ENCODE assay signal across 35 cellular contexts in the genomic region with DNA sequence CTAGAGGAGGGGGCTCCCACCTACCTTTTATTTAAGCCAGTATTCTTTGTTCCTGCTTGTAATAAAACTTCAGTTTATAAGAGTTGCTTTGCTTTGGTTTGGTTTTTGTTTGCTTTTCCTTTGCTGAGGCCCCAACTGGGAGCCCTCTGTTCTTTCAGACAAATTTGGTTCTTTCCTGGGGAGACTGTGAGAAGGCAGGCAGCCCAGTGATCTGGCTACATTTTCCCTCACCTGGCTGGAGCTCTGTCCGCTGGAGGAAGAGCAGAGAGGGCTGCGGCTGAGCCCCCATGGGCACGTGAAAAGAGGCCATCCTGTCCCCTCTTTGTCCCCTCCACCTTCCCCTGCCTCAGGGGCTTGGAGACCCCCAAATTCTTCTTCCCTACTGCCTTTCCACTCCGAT. TPM values are rescaled to one million over a fixed set of nuclear protein-coding genes. Genes with fewer than 3 reads are reported as not detected.
A peak's percentile ranks its signal among the peaks of the same experiment; 100 is the strongest.
DNase-seq lines count a peak whose midpoint lies in the region; ATAC-seq, FAIRE-seq and TF ChIP-seq lines count a peak whose summit lies in the region.
"Had no signal": no experiment of that assay in that cellular context is flagged by ENCODE, and none has a peak within 500 bp of the region (broad histone marks: within the 10 kb centered on the region; RNA-seq: fewer than 3 reads in every experiment).

No MANE protein-coding gene starts in this region.

- CTCF ChIA-PET in H1 (lab: Charles Lee; ENCODE audit: partially characterized antibody) = interaction anchor here (0.6 to 22.8 kb wide), 11 partner anchors 8 to 314 kb away, joined by 3 to 547 read pairs (median 4); a partner anchor contains a TSS

- H4K91ac ChIP-seq in H1 (replicated peaks; ENCODE audit: insufficient read length, low read length) = no peak overlapping the region

- ATAC-seq in stimulated activated naive CD8-positive, alpha-beta T cell treated with anti-CD3 and anti-CD28 coated beads, Interleukin-15, amount 100 ng/mL, for 72 hours = no peak
- ATAC-seq in stimulated activated naive CD8-positive, alpha-beta T cell treated with anti-CD3 and anti-CD28 coated beads, Interleukin-15, Interleukin-2, amounts not matched to agents 100 U/mL and 50 U/mL, for 24 hours = no peak
- no peak for ATAC-seq in GM21737 (IDR thresholded peaks at IDR 0.05; ENCODE audit: unreplicated experiment)
- ATAC-seq in SK-N-SH treated with all-trans-retinoic acid at 6 μM for 48 hours = no peak
- ATAC-seq: HCT116; K562; left lung; naive thymus-derived CD4-positive, alpha-beta T cell; upper lobe of right lung had no signal

- H3K4me1 ChIP-seq in H1 (replicated peaks in 1 of 4; ENCODE audit: control insufficient read depth in 3 of 4, insufficient read depth in 4 of 4, low read length in 3 of 4) (peaks cover 0 to 10% (median 6%) of the 10 kb centered on the region in 4 experiments; a peak in 6 of 7 replicates), vagina (peaks cover 54% of the 10 kb centered on the region), Peyer's patch (peaks cover 0 to 11% (median 0%) of the 10 kb centered on the region in 4 donors)
- H3K4me1 ChIP-seq: BE2C, upper lobe of right lung had no signal

- no peak overlapping the region for H2BK15ac ChIP-seq in H1 (ENCODE audit: low read length)

- H4K5ac ChIP-seq in H1 (ENCODE audit: insufficient read length, low read depth, low read length) = no peak overlapping the region

- H2BK120ac ChIP-seq in H1 (replicated peaks; ENCODE audit: low read depth, low read length) = no peak overlapping the region

- H3K14ac ChIP-seq in H1 (ENCODE audit: insufficient read length) = no peak overlapping the region

- H3K27me3 ChIP-seq in H1 (replicated peaks in 1 of 4; ENCODE audit: control insufficient read depth in 3 of 4, extremely low read depth in 1 of 4, insufficient read depth in 3 of 4, low read length in 3 of 4) (no peaks in the 10 kb centered on the region; a peak in 1 of 7 replicates), vagina (no peaks in the 10 kb centered on the region), Peyer's patch (no peaks in the 10 kb centered on the region)
- H3K27me3 ChIP-seq: ascending aorta, BE2C, left lung, MG63, upper lobe of right lung had no signal

- no peak overlapping the region for H2BK20ac ChIP-seq in H1 (ENCODE audit: low read length)

- TF ChIP-seq RAD21 in H1 (IDR thresholded peaks at IDR 0.05 in 1 of 2, conservative IDR thresholded peaks at IDR 0.05 in 1 of 2; ENCODE audit: low read depth in 2 of 2, low read length in 2 of 2) = no peak

- WGBS in H1 (ENCODE audit: extremely low coverage in 1 of 2, insufficient coverage in 1 of 2, insufficient read length in 1 of 2, insufficient replicate concordance in 2 of 2, low coverage in 1 of 2, low lambda C conversion rate in 2 of 2, missing lambda C conversion rate in 1 of 2), 2 experiments = 84% methylated on average over 4 of the region's 4 CpGs; no CpG with 5 or more reads in 1 of the 2 experiments

- TF ChIP-seq CTCF in H1 (IDR thresholded peaks at IDR 0.05; ENCODE audit: control extremely low read depth in 1 of 3, insufficient read depth in 1 of 3, low read depth in 1 of 3, low read length in 3 of 3) (no peak), neural crest cell (conservative IDR thresholded peaks at IDR 0.05) (no peak), vagina (IDR thresholded peaks at IDR 0.05) (no peak), Peyer's patch (IDR thresholded peaks at IDR 0.05) (no peak)

- H2AFZ ChIP-seq in H1 (ENCODE audit: low read length) = no peak overlapping the region

- no peak for FAIRE-seq in H1 (lab: Jason Lieb, UNC)
- FAIRE-seq: G401.6, HTR-8/SVneo, K562 had no signal

- H3K27ac ChIP-seq in H1 (ENCODE audit: low read depth, low read length) (no peak overlapping the region), vagina (peak overlapping the region; percentile 98), Peyer's patch (no peak overlapping the region)
- H3K27ac ChIP-seq: ascending aorta, left lung, upper lobe of right lung had no signal

- peak overlapping the region; percentile 3 to 45 for H3K27ac Mint-ChIP-seq in stimulated activated naive CD8-positive, alpha-beta T cell treated with anti-CD3 and anti-CD28 coated beads, Interleukin-15, amount 100 ng/mL, for 72 hours
- H3K27ac Mint-ChIP-seq in neural crest cell (ENCODE audit: unreplicated experiment) = peak overlapping the region; percentile 59
- H3K27ac Mint-ChIP-seq: activated naive CD8-positive, alpha-beta T cell; activated T-helper 1 cell treated with anti-CD3 and anti-CD28 coated beads, Interleukin-12 subunit alpha, Interleukin-12 subunit beta, Interleukin-2, Interleukin-4 antibody, amounts not matched to agents 30 ng/mL and 10 ng/mL and 1 ng/mL, durations not matched to agents 14 hours and 24 hours and 36 hours had no signal

- H4K20me1 ChIP-seq in H1 (replicated peaks in 1 of 2; ENCODE audit: control insufficient read depth in 1 of 2, insufficient read depth in 2 of 2, low read length in 2 of 2) = peaks cover 0 to 5% of the 10 kb centered on the region in 2 experiments

- no peak overlapping the region for H2BK12ac ChIP-seq in H1 (ENCODE audit: low read depth, low read length)

- no peak for TF ChIP-seq EP300 in H1 (IDR thresholded peaks at IDR 0.05; ENCODE audit: borderline replicate concordance in 1 of 2, low read depth in 2 of 2, low read length in 2 of 2)

- no peak overlapping the region for H3K4me2 ChIP-seq in H1 (ENCODE audit: insufficient read depth in 1 of 2, low read depth in 2 of 2, low read length in 2 of 2)
- H3K4me2 ChIP-seq: SK-N-SH had no signal

- H3K9me3 Mint-ChIP-seq in stimulated activated naive CD8-positive, alpha-beta T cell treated with anti-CD3 and anti-CD28 coated beads, Interleukin-15, amount 100 ng/mL, for 72 hours = no peaks in the 10 kb centered on the region
- H3K9me3 Mint-ChIP-seq in neural crest cell = no peaks in the 10 kb centered on the region
- H3K9me3 Mint-ChIP-seq: activated T-helper 1 cell treated with anti-CD3 and anti-CD28 coated beads, Interleukin-12 subunit alpha, Interleukin-12 subunit beta, Interleukin-2, Interleukin-4 antibody, amounts not matched to agents 30 ng/mL and 10 ng/mL and 1 ng/mL, durations not matched to agents 14 hours and 24 hours and 36 hours; naive thymus-derived CD4-positive, alpha-beta T cell had no signal

- H3K36me3 ChIP-seq in H1 (ENCODE audit: control insufficient read depth in 2 of 4, insufficient read depth in 4 of 4, low read length in 3 of 4) = peaks cover 0 to 12% (median 5%) of the 10 kb centered on the region in 4 experiments; a peak in 5 of 8 replicates
- H3K36me3 ChIP-seq in vagina = peaks cover 0 to 29% of the 10 kb centered on the region in 2 donors
- H3K36me3 ChIP-seq in Peyer's patch = peaks cover 0 to 45% (median 0%) of the 10 kb centered on the region in 3 donors

- H3K4ac ChIP-seq in H1 (replicated peaks; ENCODE audit: insufficient read length, low read depth, low read length) = no peak overlapping the region

- H3K79me1 ChIP-seq in H1 (ENCODE audit: low read depth, low read length) = no peaks in the 10 kb centered on the region

- TF ChIP-seq POLR2A in H1 (IDR thresholded peaks at IDR 0.05; ENCODE audit: control extremely low read depth in 1 of 2, low read depth in 2 of 2, low read length in 2 of 2) = no peak
- no peak for TF ChIP-seq POLR2A in vagina (IDR thresholded peaks at IDR 0.05)
- TF ChIP-seq POLR2A in Peyer's patch (IDR thresholded peaks at IDR 0.05) = no peak

- no peak overlapping the region for H3K4me3 Mint-ChIP-seq in stimulated activated naive CD8-positive, alpha-beta T cell treated with anti-CD3 and anti-CD28 coated beads, Interleukin-15, amount 100 ng/mL, for 72 hours
- no peak overlapping the region for H3K4me3 Mint-ChIP-seq in neural crest cell
- H3K4me3 Mint-ChIP-seq: activated naive CD8-positive, alpha-beta T cell; activated T-helper 1 cell treated with anti-CD3 and anti-CD28 coated beads, Interleukin-12 subunit alpha, Interleukin-12 subunit beta, Interleukin-2, Interleukin-4 antibody, amounts not matched to agents 30 ng/mL and 10 ng/mL and 1 ng/mL, durations not matched to agents 14 hours and 24 hours and 36 hours; naive thymus-derived CD4-positive, alpha-beta T cell had no signal

- H3K9me3 ChIP-seq in H1 (ENCODE audit: insufficient read depth in 2 of 2, low read depth in 1 of 2, low read length in 1 of 2) (no peaks in the 10 kb centered on the region), vagina (no peaks in the 10 kb centered on the region), Peyer's patch (no peaks in the 10 kb centered on the region)
- H3K9me3 ChIP-seq: ascending aorta, BE2C, left lung, MG63, SK-N-SH, upper lobe of right lung had no signal

- no peak overlapping the region for H3K18ac ChIP-seq in H1 (ENCODE audit: extremely low read depth, low read length)

- DNase-seq in stimulated activated naive CD8-positive, alpha-beta T cell treated with anti-CD3 and anti-CD28 coated beads, Interleukin-15, amount 100 ng/mL, for 72 hours = no peak
- no peak for DNase-seq in stimulated activated naive CD8-positive, alpha-beta T cell treated with anti-CD3 and anti-CD28 coated beads, Interleukin-15, Interleukin-2, amounts not matched to agents 100 U/mL and 50 U/mL, for 24 hours
- DNase-seq in H1 (ENCODE audit: low read depth in 1 of 2, low spot score in 2 of 2) = no peak
- DNase-seq in neural crest cell (ENCODE audit: low read depth, low spot score) = no peak
- no peak for DNase-seq in vagina (ENCODE audit: extremely low spot score in 2 of 2)
- no peak for DNase-seq in Peyer's patch
- DNase-seq: ACHN; activated CD4-positive, alpha-beta T cell treated with anti-CD3 and anti-CD28 coated beads for 48 hours; BE2C; DMS53; left lung; MG63; naive thymus-derived CD4-positive, alpha-beta T cell; NCI-H1417 treated with DMSO at 0.1 percent for 48 hours; NCI-H2081 treated with DMSO at 0.1 percent for 48 hours; NCI-H446 treated with DMSO at 0.1 percent for 48 hours; SK-N-SH; stimulated activated CD4-positive, alpha-beta T cell treated with anti-CD3 and anti-CD28 coated beads, Interleukin-1b, Interleukin-23, amount 100 ng/mL, for 48 hours; stimulated activated CD8-positive, alpha-beta memory T cell treated with anti-CD3 and anti-CD28 coated beads, Interleukin-4, amount 100 ng/mL, for 48 hours; upper lobe of right lung had no signal

- H2AK5ac ChIP-seq in H1 (ENCODE audit: low read depth, low read length) = no peak overlapping the region

- no peaks in the 10 kb centered on the region for H3K79me2 ChIP-seq in H1 (ENCODE audit: control insufficient read depth in 1 of 2, insufficient read depth in 2 of 2, low read length in 2 of 2)

- H3K56ac ChIP-seq in H1 (replicated peaks; ENCODE audit: insufficient read length, low read depth, low read length) = no peak overlapping the region

- intact Hi-C loops in vagina (cut with DNase I) = no loop called here

- H3K9ac ChIP-seq in H1 (replicated peaks in 1 of 4; ENCODE audit: extremely low read depth in 1 of 4, low read depth in 3 of 4, low read length in 3 of 4) = no peak overlapping the region
- H3K9ac ChIP-seq: SK-N-SH had no signal

- H3K36me3 Mint-ChIP-seq in neural crest cell (ENCODE audit: low read depth) = peaks cover 6% of the 10 kb centered on the region

- no peaks in the 10 kb centered on the region for H3K23me2 ChIP-seq in H1 (ENCODE audit: low read depth, low read length)

- no peak overlapping the region for H3K4me3 ChIP-seq in H1 (ENCODE audit: extremely low read depth in 1 of 4, insufficient read depth in 2 of 4, low read depth in 3 of 4, low read length in 4 of 4)
- no peak overlapping the region for H3K4me3 ChIP-seq in vagina
- H3K4me3 ChIP-seq in Peyer's patch = no peak overlapping the region
- H3K4me3 ChIP-seq: ascending aorta, K562, left lung, MG63, upper lobe of right lung had no signal

- H2BK5ac ChIP-seq in H1 (ENCODE audit: low read depth, low read length) = no peak overlapping the region

- H3K4me1 Mint-ChIP-seq in stimulated activated naive CD8-positive, alpha-beta T cell treated with anti-CD3 and anti-CD28 coated beads, Interleukin-15, amount 100 ng/mL, for 72 hours = no peaks in the 10 kb centered on the region
- no peaks in the 10 kb centered on the region for H3K4me1 Mint-ChIP-seq in neural crest cell

- POLR2A ChIA-PET in H1 (lab: Charles Lee; ENCODE audit: partially characterized antibody) = interaction anchor here (0.6 to 2.2 kb wide), 7 partner anchors 10 to 144 kb away, joined by 3 to 7 read pairs (median 4); a partner anchor contains a TSS

- no peaks in the 10 kb centered on the region for H3K27me3 Mint-ChIP-seq in stimulated activated naive CD8-positive, alpha-beta T cell treated with anti-CD3 and anti-CD28 coated beads, Interleukin-15, amount 100 ng/mL, for 72 hours
- H3K27me3 Mint-ChIP-seq in neural crest cell (ENCODE audit: low read depth) = no peaks in the 10 kb centered on the region
- H3K27me3 Mint-ChIP-seq: activated naive CD8-positive, alpha-beta T cell; naive thymus-derived CD4-positive, alpha-beta T cell had no signal

- H4K8ac ChIP-seq in H1 (ENCODE audit: extremely low read depth, insufficient read depth, low read length) = peak overlapping the region; percentile 30; the same call in 1 of the 2 replicates

- H3K23ac ChIP-seq in H1 (ENCODE audit: insufficient read length) = no peak overlapping the region

RNA-seq across cellular contexts. Expression of a gene that starts 7.3 kb away (rescaled TPM):
- 3.9 and 4.0 TPM in 2 replicates for total RNA-seq in H1 (2021; fragmentation: NEBNext Ultra II Directional; extraction: Animal tissue kit (Norgen Biotek cat#: 25700))
- polyA plus RNA-seq in H1 (2011; rRNA removed) = 3.3 and 4.2 TPM in 2 replicates
- polyA plus RNA-seq in H1 (2011; cell fraction: cytosol; rRNA removed) = 3.6 TPM
- polyA plus RNA-seq in H1 (2011; cell fraction: nucleus; rRNA removed) = 3.2 TPM
- 5.0 to 6.8 TPM (median 6.0 TPM) in 4 replicates for polyA plus RNA-seq in H1 (2012, experiment 1 of 2)
- polyA plus RNA-seq in H1 (2012, experiment 2 of 2) = 4.0 TPM
- 4.2 TPM for polyA plus RNA-seq in H1 (2013, experiment 1 of 2)
- polyA plus RNA-seq in H1 (2013, experiment 2 of 2) = 5.1 TPM
- polyA minus RNA-seq in H1 (2011; rRNA and poly(A)+ RNA removed) = 0.47 and 1.8 TPM in 2 replicates
- 4.6 TPM for polyA minus RNA-seq in H1 (2011; cell fraction: cytosol; rRNA and poly(A)+ RNA removed)
- polyA minus RNA-seq in H1 (2011; cell fraction: nucleus; rRNA and poly(A)+ RNA removed) = 3.7 TPM
- total RNA-seq in neural crest cell (0.30 TPM in 1 of 2 replicates, not detected in the other), vagina (406 TPM), Peyer's patch (10 to 100 TPM; 19.8 to 66.6 (median 44.6) TPM)
- total RNA-seq: cardiac septum, glomerular endothelial cell, skeletal muscle tissue had no signal
- polyA plus RNA-seq: naive thymus-derived CD4-positive, alpha-beta T cell had no signal

RNA-seq across cellular contexts. Expression of a gene that starts 29.1 kb away (rescaled TPM):
- total RNA-seq in H1 (2021; fragmentation: NEBNext Ultra II Directional; extraction: Animal tissue kit (Norgen Biotek cat#: 25700)) = 29.2 and 29.7 TPM in 2 replicates
- 49.8 and 61.3 TPM in 2 replicates for polyA plus RNA-seq in H1 (2011; rRNA removed)
- polyA plus RNA-seq in H1 (2011; cell fraction: cytosol; rRNA removed) = 38.2 TPM
- polyA plus RNA-seq in H1 (2011; cell fraction: nucleus; rRNA removed) = 48.3 TPM
- polyA plus RNA-seq in H1 (2012, experiment 1 of 2) = 16.3 to 34.7 TPM (median 30.6 TPM) in 4 replicates
- polyA plus RNA-seq in H1 (2012, experiment 2 of 2) = 31.7 TPM
- 30.5 TPM for polyA plus RNA-seq in H1 (2013, experiment 1 of 2)
- polyA plus RNA-seq in H1 (2013, experiment 2 of 2) = 34.5 TPM
- 47.7 and 51.8 TPM in 2 replicates for polyA minus RNA-seq in H1 (2011; rRNA and poly(A)+ RNA removed)
- polyA minus RNA-seq in H1 (2011; cell fraction: cytosol; rRNA and poly(A)+ RNA removed) = 24.8 TPM
- polyA minus RNA-seq in H1 (2011; cell fraction: nucleus; rRNA and poly(A)+ RNA removed) = 16.9 TPM
- 41.7 and 44.3 TPM in 2 replicates for total RNA-seq in neural crest cell
- 31.4 TPM for total RNA-seq in vagina
- total RNA-seq in Peyer's patch = 10 to 100 TPM; 12.4 to 40.3 (median 29.0) TPM

RNA-seq across cellular contexts. Expression of a gene that starts 34.4 kb away (rescaled TPM):
- total RNA-seq in H1 (2021; fragmentation: NEBNext Ultra II Directional; extraction: Animal tissue kit (Norgen Biotek cat#: 25700)) = 29.6 and 36.8 TPM in 2 replicates
- 27.3 and 34.8 TPM in 2 replicates for polyA plus RNA-seq in H1 (2011; rRNA removed)
- polyA plus RNA-seq in H1 (2011; cell fraction: cytosol; rRNA removed) = 25.1 TPM
- polyA plus RNA-seq in H1 (2011; cell fraction: nucleus; rRNA removed) = 43.6 TPM
- polyA plus RNA-seq in H1 (2012, experiment 1 of 2) = 20.4 to 32.9 TPM (median 29.8 TPM) in 4 replicates
- polyA plus RNA-seq in H1 (2012, experiment 2 of 2) = 24.3 TPM
- polyA plus RNA-seq in H1 (2013, experiment 1 of 2) = 17.9 TPM
- 16.9 TPM for polyA plus RNA-seq in H1 (2013, experiment 2 of 2)
- 42.5 and 57.8 TPM in 2 replicates for polyA minus RNA-seq in H1 (2011; rRNA and poly(A)+ RNA removed)
- polyA minus RNA-seq in H1 (2011; cell fraction: cytosol; rRNA and poly(A)+ RNA removed) = 37.3 TPM
- polyA minus RNA-seq in H1 (2011; cell fraction: nucleus; rRNA and poly(A)+ RNA removed) = 20.5 TPM
- total RNA-seq in neural crest cell (28.5 and 31.7 TPM in 2 replicates), vagina (11.5 TPM), Peyer's patch (10 to 100 TPM; 13.5 to 19.6 (median 17.3) TPM)

RNA-seq across cellular contexts. Expression of a gene that starts 44.6 kb away (rescaled TPM):
- 17.4 and 19.8 TPM in 2 replicates for total RNA-seq in H1 (2021; fragmentation: NEBNext Ultra II Directional; extraction: Animal tissue kit (Norgen Biotek cat#: 25700))
- 7.9 and 11.6 TPM in 2 replicates for polyA plus RNA-seq in H1 (2011; rRNA removed)
- polyA plus RNA-seq in H1 (2011; cell fraction: cytosol; rRNA removed) = 12.5 TPM
- 13.1 TPM for polyA plus RNA-seq in H1 (2011; cell fraction: nucleus; rRNA removed)
- polyA plus RNA-seq in H1 (2012, experiment 1 of 2) = 13.0 to 16.1 TPM (median 14.3 TPM) in 4 replicates
- 12.4 TPM for polyA plus RNA-seq in H1 (2012, experiment 2 of 2)
- 11.3 TPM for polyA plus RNA-seq in H1 (2013, experiment 1 of 2)
- 11.8 TPM for polyA plus RNA-seq in H1 (2013, experiment 2 of 2)
- polyA minus RNA-seq in H1 (2011; rRNA and poly(A)+ RNA removed) = 4.4 and 5.9 TPM in 2 replicates
- polyA minus RNA-seq in H1 (2011; cell fraction: cytosol; rRNA and poly(A)+ RNA removed) = 9.6 TPM
- 11.5 TPM for polyA minus RNA-seq in H1 (2011; cell fraction: nucleus; rRNA and poly(A)+ RNA removed)
- total RNA-seq in neural crest cell = 17.2 and 21.3 TPM in 2 replicates
- 5.2 TPM for total RNA-seq in vagina
- total RNA-seq in Peyer's patch = 10 to 100 TPM in 3 of 4 donors, 1 to 10 TPM in 1; 8.4 to 28.5 (median 14.2) TPM

RNA-seq across cellular contexts. Expression of a gene that starts 58.1 kb away (rescaled TPM):
- not detected in 2 replicates for total RNA-seq in H1 (2021; fragmentation: NEBNext Ultra II Directional; extraction: Animal tissue kit (Norgen Biotek cat#: 25700))
- polyA plus RNA-seq in H1 (2011; rRNA removed) = not detected in 2 replicates
- not detected for polyA plus RNA-seq in H1 (2011; cell fraction: cytosol; rRNA removed)
- not detected for polyA plus RNA-seq in H1 (2011; cell fraction: nucleus; rRNA removed)
- 0.14 TPM in 1 of 4 replicates, not detected in the others for polyA plus RNA-seq in H1 (2012, experiment 1 of 2)
- polyA plus RNA-seq in H1 (2012, experiment 2 of 2) = not detected
- not detected for polyA plus RNA-seq in H1 (2013, experiment 1 of 2)
- polyA plus RNA-seq in H1 (2013, experiment 2 of 2) = not detected
- not detected in 2 replicates for polyA minus RNA-seq in H1 (2011; rRNA and poly(A)+ RNA removed)
- polyA minus RNA-seq in H1 (2011; cell fraction: cytosol; rRNA and poly(A)+ RNA removed) = not detected
- polyA minus RNA-seq in H1 (2011; cell fraction: nucleus; rRNA and poly(A)+ RNA removed) = not detected
- total RNA-seq in neural crest cell (not detected in 2 replicates), vagina (not detected), Peyer's patch (10 to 100 TPM in 3 of 4 donors, not detected in 1; 16.2 to 46.4 (median 30.7) TPM)
- total RNA-seq: activated T-helper 1 cell treated with anti-CD3 and anti-CD28 coated beads, Interleukin-12 subunit alpha, Interleukin-12 subunit beta, Interleukin-2, Interleukin-4 antibody, amounts not matched to agents 30 ng/mL and 10 ng/mL and 1 ng/mL, durations not matched to agents 14 hours and 24 hours and 36 hours; ascending aorta; dermis microvascular lymphatic vessel endothelial cell; glomerular endothelial cell; K562; naive thymus-derived CD4-positive, alpha-beta T cell; osteoblast; skeletal muscle tissue; T-helper 2 cell treated with Interferon-gamma antibody and Interleukin-4, amounts not matched to agents 100 ng/mL and 5 ng/mL, for 36 hours had no signal
- polyA plus RNA-seq: K562; naive thymus-derived CD4-positive, alpha-beta T cell; SK-N-SH had no signal
